In genomic region chr17:82065193-82065637, GRCh38 we compare ENCODE assay signal across 8 cellular contexts. TPM values are rescaled to one million over a fixed set of nuclear protein-coding genes. Genes with fewer than 3 reads are reported as not detected.
DNase-seq lines count a peak whose midpoint lies in the region; ATAC-seq and TF ChIP-seq lines count a peak whose summit lies in the region.

No MANE protein-coding gene starts in this region.

- POLR2A ChIA-PET in CD8-positive, alpha-beta T cell (lab: Charles Lee) = interaction anchor here (0.7 to 3.0 kb wide), 10 partner anchors 10 to 403 kb away, joined by 3 to 16 read pairs (median 4); partner anchors contain the start of genes DCXR, GPS1 and RFNG

- peak in 1 of 7 experiments; percentile 49 for DNase-seq in CD8-positive, alpha-beta T cell
- DNase-seq in GM23338 (ENCODE audit: low spot score) (peak; percentile 20), SK-N-MC (ENCODE audit: low read depth, low spot score) (no peak), naive B cell (no peak), HK-2 (ENCODE audit: unreplicated experiment) (no peak), superior temporal gyrus (ENCODE audit: extremely low spot score) (no peak)
- peak in 1 of 3 experiments; percentile 26 for DNase-seq in effector memory CD8-positive, alpha-beta T cell

- no peaks in the 10 kb centered on the region for H3K27me3 Mint-ChIP-seq in CD8-positive, alpha-beta T cell (ENCODE audit: low read depth)
- H3K27me3 Mint-ChIP-seq in GM23338 (ENCODE audit: insufficient read depth, low read depth, poor library complexity) (peaks cover 4% of the 10 kb centered on the region), naive B cell (no peaks in the 10 kb centered on the region)
- H3K27me3 Mint-ChIP-seq in effector memory CD8-positive, alpha-beta T cell = no peaks in the 10 kb centered on the region

- H3K79me2 ChIP-seq in GM23338 (replicated peaks; ENCODE audit: insufficient read depth) = no peaks in the 10 kb centered on the region

- 0 out of 2 replicates have a peak, but pooled peaks cover 4% of the 10 kb centered on the region for H3F3A ChIP-seq in GM23338 (replicated peaks; ENCODE audit: low read depth)

- no peaks in the 10 kb centered on the region for H3K9me3 Mint-ChIP-seq in CD8-positive, alpha-beta T cell
- H3K9me3 Mint-ChIP-seq in GM23338 (no peaks in the 10 kb centered on the region), naive B cell (no peaks in the 10 kb centered on the region)
- no peaks in the 10 kb centered on the region for H3K9me3 Mint-ChIP-seq in effector memory CD8-positive, alpha-beta T cell

- H3K4me3 ChIP-seq in CD8-positive, alpha-beta T cell (ENCODE audit: low read depth, low read length) = peak overlapping the region; percentile 69
- H3K4me3 ChIP-seq in GM23338 (peak overlapping the region; percentile 77), SK-N-MC (peak overlapping the region; percentile 90)

- no peaks in the 10 kb centered on the region for H3K27me3 ChIP-seq in CD8-positive, alpha-beta T cell (ENCODE audit: insufficient read depth, low read length)
- H3K27me3 ChIP-seq in GM23338 (ENCODE audit: insufficient read depth) = no peaks in the 10 kb centered on the region

- intact Hi-C loops in CD8-positive, alpha-beta T cell (cut with DNase I, micrococcal nuclease) = loop anchor here (1.0 to 2.0 kb wide), 4 partner anchors 14 to 42 kb away; partner anchors contain the start of genes FASN (in 2 of the 2), GPS1 (in 2 of the 2), RFNG (in 2 of the 2) and DCXR (in 1 of the 2)

- peaks cover 20% of the 10 kb centered on the region for H3K4me1 ChIP-seq in CD8-positive, alpha-beta T cell (ENCODE audit: insufficient read depth, low read length)
- no peaks in the 10 kb centered on the region for H3K4me1 ChIP-seq in GM23338 (ENCODE audit: insufficient read depth)

- CTCF ChIA-PET in CD8-positive, alpha-beta T cell (lab: Charles Lee) = interaction anchor here (0.9 to 1.1 kb wide), 2 partner anchors 35 to 43 kb away, joined by 3 to 4 read pairs; partner anchors contain the start of gene CENPX

- no peaks in the 10 kb centered on the region for H3K9me3 ChIP-seq in CD8-positive, alpha-beta T cell (ENCODE audit: low read length)
- no peaks in the 10 kb centered on the region for H3K9me3 ChIP-seq in SK-N-MC (ENCODE audit: low read depth, low read length)

- H3K36me3 Mint-ChIP-seq in CD8-positive, alpha-beta T cell = peaks cover 14% of the 10 kb centered on the region
- peaks cover 2% of the 10 kb centered on the region for H3K36me3 Mint-ChIP-seq in GM23338 (ENCODE audit: low read depth)
- peaks cover 17% of the 10 kb centered on the region for H3K36me3 Mint-ChIP-seq in effector memory CD8-positive, alpha-beta T cell (ENCODE audit: insufficient read depth)
- H3K36me3 Mint-ChIP-seq in naive B cell = no peaks in the 10 kb centered on the region

- H4K20me1 ChIP-seq in GM23338 (replicated peaks; ENCODE audit: insufficient read depth) = no peaks in the 10 kb centered on the region

- H2AFZ ChIP-seq in GM23338 = no peak overlapping the region

- peak overlapping the region; percentile 96 for H3K9ac ChIP-seq in SK-N-MC (ENCODE audit: insufficient read length)

- ATAC-seq in CD8-positive, alpha-beta T cell = peak; percentile 64
- ATAC-seq in GM23338 = peak; percentile 6
- ATAC-seq in effector memory CD8-positive, alpha-beta T cell (replicated peaks) = peak; percentile 71
- peak; percentile 63 to 71 for ATAC-seq in naive B cell (ENCODE audit: low read depth in 2 of 2)
- no peak for ATAC-seq in HG02852 (IDR thresholded peaks at IDR 0.05; ENCODE audit: unreplicated experiment)

- peaks cover 14% of the 10 kb centered on the region for H3K4me1 Mint-ChIP-seq in CD8-positive, alpha-beta T cell (ENCODE audit: low read depth)
- peaks cover 4% of the 10 kb centered on the region; the same call in 2 of the 3 replicates for H3K4me1 Mint-ChIP-seq in GM23338
- H3K4me1 Mint-ChIP-seq in effector memory CD8-positive, alpha-beta T cell (ENCODE audit: low read depth in 2 of 2) = peaks cover 7 to 9% of the 10 kb centered on the region in 2 donors
- H3K4me1 Mint-ChIP-seq in naive B cell = peaks cover 0 to 8% (median 0%) of the 10 kb centered on the region in 3 donors

- H3K4me3 Mint-ChIP-seq in CD8-positive, alpha-beta T cell = peak overlapping the region; percentile 71
- H3K4me3 Mint-ChIP-seq in GM23338 (peak overlapping the region; percentile 72), naive B cell (peak overlapping the region; percentile 67 to 88 (median 78))
- peak overlapping the region; percentile 57 to 68 for H3K4me3 Mint-ChIP-seq in effector memory CD8-positive, alpha-beta T cell

- no peak overlapping the region for H3K27ac ChIP-seq in CD8-positive, alpha-beta T cell (ENCODE audit: low read depth, low read length)
- no peak overlapping the region for H3K27ac ChIP-seq in GM23338 (ENCODE audit: low read depth)
- no peak overlapping the region for H3K27ac ChIP-seq in SK-N-MC

- peak overlapping the region; percentile 74 for H3K27ac Mint-ChIP-seq in CD8-positive, alpha-beta T cell
- H3K27ac Mint-ChIP-seq in GM23338 (no peak overlapping the region), naive B cell (peak overlapping the region in 2 of 6 donors; percentile 38 to 39)
- H3K27ac Mint-ChIP-seq in effector memory CD8-positive, alpha-beta T cell = peak overlapping the region in 1 of 2 donors; percentile 95

- H3K4me2 ChIP-seq in GM23338 = peak overlapping the region; percentile 88

- peaks cover 10% of the 10 kb centered on the region for H3K36me3 ChIP-seq in CD8-positive, alpha-beta T cell (ENCODE audit: insufficient read depth, low read length)
- H3K36me3 ChIP-seq in GM23338 (ENCODE audit: insufficient read depth) (no peaks in the 10 kb centered on the region), SK-N-MC (ENCODE audit: insufficient read depth, low read length) (peaks cover 18% of the 10 kb centered on the region; the same call in 1 of the 2 replicates)

- no peak for TF ChIP-seq CTCF in CD8-positive, alpha-beta T cell (IDR thresholded peaks at IDR 0.05)
- no peak for TF ChIP-seq CTCF in GM23338 (conservative IDR thresholded peaks at IDR 0.05; ENCODE audit: low read depth in 2 of 2)

- no peaks in the 10 kb centered on the region for H3K9me2 ChIP-seq in GM23338 (ENCODE audit: insufficient read depth)

TF ChIP-seq in GM23338, 12 proteins besides CTCF, POLR2A, EP300 and RAD21 (continues in another document):
- TF ChIP-seq, protein P1, sequence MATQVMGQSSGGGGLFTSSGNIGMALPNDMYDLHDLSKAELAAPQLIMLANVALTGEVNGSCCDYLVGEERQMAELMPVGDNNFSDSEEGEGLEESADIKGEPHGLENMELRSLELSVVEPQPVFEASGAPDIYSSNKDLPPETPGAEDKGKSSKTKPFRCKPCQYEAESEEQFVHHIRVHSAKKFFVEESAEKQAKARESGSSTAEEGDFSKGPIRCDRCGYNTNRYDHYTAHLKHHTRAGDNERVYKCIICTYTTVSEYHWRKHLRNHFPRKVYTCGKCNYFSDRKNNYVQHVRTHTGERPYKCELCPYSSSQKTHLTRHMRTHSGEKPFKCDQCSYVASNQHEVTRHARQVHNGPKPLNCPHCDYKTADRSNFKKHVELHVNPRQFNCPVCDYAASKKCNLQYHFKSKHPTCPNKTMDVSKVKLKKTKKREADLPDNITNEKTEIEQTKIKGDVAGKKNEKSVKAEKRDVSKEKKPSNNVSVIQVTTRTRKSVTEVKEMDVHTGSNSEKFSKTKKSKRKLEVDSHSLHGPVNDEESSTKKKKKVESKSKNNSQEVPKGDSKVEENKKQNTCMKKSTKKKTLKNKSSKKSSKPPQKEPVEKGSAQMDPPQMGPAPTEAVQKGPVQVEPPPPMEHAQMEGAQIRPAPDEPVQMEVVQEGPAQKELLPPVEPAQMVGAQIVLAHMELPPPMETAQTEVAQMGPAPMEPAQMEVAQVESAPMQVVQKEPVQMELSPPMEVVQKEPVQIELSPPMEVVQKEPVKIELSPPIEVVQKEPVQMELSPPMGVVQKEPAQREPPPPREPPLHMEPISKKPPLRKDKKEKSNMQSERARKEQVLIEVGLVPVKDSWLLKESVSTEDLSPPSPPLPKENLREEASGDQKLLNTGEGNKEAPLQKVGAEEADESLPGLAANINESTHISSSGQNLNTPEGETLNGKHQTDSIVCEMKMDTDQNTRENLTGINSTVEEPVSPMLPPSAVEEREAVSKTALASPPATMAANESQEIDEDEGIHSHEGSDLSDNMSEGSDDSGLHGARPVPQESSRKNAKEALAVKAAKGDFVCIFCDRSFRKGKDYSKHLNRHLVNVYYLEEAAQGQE (IDR thresholded peaks at IDR 0.05; ENCODE audit: unreplicated experiment) = no peak
- TF ChIP-seq EZH2phosphoT487 (IDR thresholded peaks at IDR 0.05; ENCODE audit: unreplicated experiment) = no peak
- no peak for TF ChIP-seq POLR2AphosphoS5 (IDR thresholded peaks at IDR 0.05; ENCODE audit: low read depth)
- TF ChIP-seq ZNF114 (CRISPR knock-in tag; IDR thresholded peaks at IDR 0.05) = no peak
- no peak for TF ChIP-seq ZNF331 (CRISPR knock-in tag; IDR thresholded peaks at IDR 0.05; ENCODE audit: low read depth)
- no peak for TF ChIP-seq STAT1 (IDR thresholded peaks at IDR 0.05; ENCODE audit: unreplicated experiment)

RNA-seq across cellular contexts. Expression of gene DUS1L, which starts 0.4 kb away (rescaled TPM):
- 100 to 1,000 TPM; 159 to 174 TPM for total RNA-seq in CD8-positive, alpha-beta T cell
- 110 and 122 TPM in 2 replicates for total RNA-seq in GM23338 (2014; rRNA removed; shearing (Covaris generic))
- polyA plus RNA-seq in GM23338 (2016; fragmentation: Nextera tagmentation; extraction: Ambion mirVana) = 66.0 and 105 TPM in 2 replicates
- 10 to 100 TPM; 52.4 to 86.5 (median 68.2) TPM for polyA plus RNA-seq in naive B cell (ENCODE audit: low read depth in 6 of 6)

RNA-seq across cellular contexts. Expression of gene GPS1, which starts 13.5 kb away (rescaled TPM):
- total RNA-seq in CD8-positive, alpha-beta T cell = 10 to 100 TPM; 72.0 to 72.8 TPM
- total RNA-seq in GM23338 (2014; rRNA removed; shearing (Covaris generic)) = 228 and 242 TPM in 2 replicates
- polyA plus RNA-seq in GM23338 (2016; fragmentation: Nextera tagmentation; extraction: Ambion mirVana) = 136 and 148 TPM in 2 replicates
- 100 to 1,000 TPM; 103 to 138 (median 109) TPM for polyA plus RNA-seq in naive B cell (ENCODE audit: low read depth in 6 of 6)

RNA-seq across cellular contexts. Expression of gene RFNG, which starts 13.6 kb away (rescaled TPM):
- total RNA-seq in CD8-positive, alpha-beta T cell = 10 to 100 TPM; 26.2 to 27.2 TPM
- total RNA-seq in GM23338 (2014; rRNA removed; shearing (Covaris generic)) = 36.9 and 44.7 TPM in 2 replicates
- polyA plus RNA-seq in GM23338 (2016; fragmentation: Nextera tagmentation; extraction: Ambion mirVana) (18.0 and 18.9 TPM in 2 replicates), naive B cell (ENCODE audit: low read depth in 6 of 6) (1 to 10 TPM; 2.6 to 7.6 (median 4.8) TPM)

RNA-seq across cellular contexts. Expression of gene DCXR, which starts 27.7 kb away (rescaled TPM):
- total RNA-seq in CD8-positive, alpha-beta T cell = 10 to 100 TPM; 71.7 to 77.7 TPM
- total RNA-seq in GM23338 (2014; rRNA removed; shearing (Covaris generic)) = 84.8 and 86.9 TPM in 2 replicates
- polyA plus RNA-seq in GM23338 (2016; fragmentation: Nextera tagmentation; extraction: Ambion mirVana) = 137 and 147 TPM in 2 replicates
- polyA plus RNA-seq in naive B cell (ENCODE audit: low read depth in 6 of 6) = 100 to 1,000 TPM in 2 of 6 donors, 10 to 100 TPM in 4; 74.0 to 199 (median 98.1) TPM

RNA-seq across cellular contexts. Expression of gene FASN, which starts 32.8 kb away (rescaled TPM):
- total RNA-seq in CD8-positive, alpha-beta T cell = 100 to 1,000 TPM; 245 to 263 TPM
- total RNA-seq in GM23338 (2014; rRNA removed; shearing (Covaris generic)) = 692 and 849 TPM in 2 replicates
- polyA plus RNA-seq in GM23338 (2016; fragmentation: Nextera tagmentation; extraction: Ambion mirVana) = 110 and 120 TPM in 2 replicates
- under 1 TPM in 5 of 6 donors, not detected in 1; 0.05 to 0.75 (median 0.50) TPM for polyA plus RNA-seq in naive B cell (ENCODE audit: low read depth in 6 of 6)
